ENCODE assay signal across 1 cellular context in genomic region chr10:22821501-22821900, GRCh38.
A peak's percentile ranks its signal among the peaks of the same experiment; 100 is the strongest.
TF ChIP-seq lines count a peak whose summit lies in the region.

No MANE protein-coding gene starts in this region.

TF ChIP-seq in IMR-90, 13 proteins besides CTCF, POLR2A, EP300 and RAD21 (continued from another document):
- TF ChIP-seq USF2 (IDR thresholded peaks at IDR 0.05; ENCODE audit: low read depth, low read length) (peak; percentile 44; the same call in 1 of the 2 replicates), MAFK (IDR thresholded peaks at IDR 0.05; ENCODE audit: low read depth, low read length) (no peak)
